ENCODE assay signal across 26 cellular contexts in the genomic region with DNA sequence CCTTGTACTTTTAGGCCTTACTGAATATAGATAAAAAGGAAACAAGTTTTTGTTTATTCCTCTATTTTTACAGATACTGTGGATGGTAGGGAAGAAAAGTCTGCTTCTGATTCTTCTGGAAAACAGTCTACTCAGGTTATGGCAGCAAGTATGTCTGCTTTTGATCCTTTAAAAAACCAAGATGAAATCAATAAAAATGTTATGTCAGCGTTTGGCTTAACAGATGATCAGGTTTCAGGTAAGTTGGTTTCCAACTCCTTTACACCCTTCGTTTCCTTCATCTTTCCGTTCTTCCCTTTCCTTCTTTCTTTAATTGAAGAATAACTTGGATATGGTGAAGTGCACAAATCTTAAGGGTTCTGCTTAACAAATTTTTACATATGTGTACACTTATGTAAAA.
"Had no signal": no experiment of that assay in that cellular context is flagged by ENCODE, and none has a peak within 500 bp of the region (broad histone marks: within the 10 kb centered on the region; RNA-seq: fewer than 3 reads in every experiment).

No MANE protein-coding gene starts in this region.

- H3K27me3 ChIP-seq: brain microvascular endothelial cell, dorsolateral prefrontal cortex had no signal

- H3K4me3 ChIP-seq: coronary artery, dorsolateral prefrontal cortex had no signal

- ATAC-seq: activated CD8-positive, alpha-beta T cell treated with anti-CD3 and anti-CD28 coated beads for 36 hours; activated T-cell treated with anti-CD3 and anti-CD28 coated beads, Interleukin-2, amount 50 U/mL, for 4 hours; activated T-helper 17 cell treated with anti-CD3 and anti-CD28 coated beads, Interleukin-2, amount 50 U/mL, for 72 hours; esophagus mucosa; T-helper 17 cell; WTC11 had no signal

- DNase-seq: activated CD4-positive, alpha-beta T cell treated with anti-CD3 and anti-CD28 coated beads for 48 hours; activated CD4-positive, alpha-beta T cell treated with anti-CD3 and anti-CD28 coated beads, Interleukin-2, amount 50 U/mL, for 1 hour; activated CD4-positive, alpha-beta T cell treated with anti-CD3 and anti-CD28 coated beads, Interleukin-2, amount 50 U/mL, for 48 hours; activated CD8-positive, alpha-beta memory T cell treated with anti-CD3 and anti-CD28 coated beads for 24 hours; activated CD8-positive, alpha-beta T cell treated with anti-CD3 and anti-CD28 coated beads for 36 hours; activated effector memory CD4-positive, alpha-beta T cell treated with Interleukin-2 at 50 U/mL for 16 hours; activated gamma-delta T cell treated with Interleukin-2 at 50 U/mL for 16 hours; activated naive CD4-positive, alpha-beta T cell treated with anti-CD3 and anti-CD28 coated beads, Interleukin-2, amount 50 U/mL, for 16 hours; activated naive CD4-positive, alpha-beta T cell treated with Interleukin-2 at 50 U/mL for 16 hours; activated T-cell treated with anti-CD3 and anti-CD28 coated beads, Interleukin-2, amount 50 U/mL, for 4 hours; amniotic stem cell; anterior cingulate cortex; brain microvascular endothelial cell; dorsolateral prefrontal cortex; effector memory CD4-positive, alpha-beta T cell; endodermal cell; foreskin fibroblast; head of caudate nucleus; T-helper 17 cell; T1000 had no signal

- FAIRE-seq: astrocyte, bronchial epithelial cell had no signal

- H3K27ac ChIP-seq: brain microvascular endothelial cell, coronary artery, dorsolateral prefrontal cortex had no signal
